Comparison of ENCODE assay signal across 17 cellular contexts in genomic region chr17:57684711-57685498, GRCh38.
DNase-seq lines count a peak whose midpoint lies in the region; ATAC-seq, FAIRE-seq and TF ChIP-seq lines count a peak whose summit lies in the region.
"Had no signal": no experiment of that assay in that cellular context is flagged by ENCODE, and none has a peak within 500 bp of the region (broad histone marks: within the 10 kb centered on the region; RNA-seq: fewer than 3 reads in every experiment).

No MANE protein-coding gene starts in this region.

- H2AFZ ChIP-seq in parathyroid adenoma = no peak overlapping the region

- DNase-seq in NCI-H2107 treated with DMSO at 0.1 percent for 48 hours (lab: John Stamatoyannopoulos, UW; ENCODE audit: unreplicated experiment) (peak; percentile 41), NCI-H2107 (lab: John Stamatoyannopoulos, UW) (no peak), GM12891 (ENCODE audit: insufficient read length, low spot score) (no peak), ecto neural progenitor cell (ENCODE audit: low spot score) (peak; percentile 30), C1 segment of cervical spinal cord (lab: John Stamatoyannopoulos, UW) (no peak)
- DNase-seq: 8988T, EL, HCEC 1CT, MV-4-11, NCI-H345, NCI-H748 treated with DMSO at 0.1 percent for 48 hours, Peyer's patch, Right ventricle myocardium superior had no signal

- H3K79me2 ChIP-seq in parathyroid adenoma = no peaks in the 10 kb centered on the region

- no peak for ATAC-seq in GM19397 (IDR thresholded peaks at IDR 0.05; ENCODE audit: unreplicated experiment)
- no peak for ATAC-seq in HG02678 (IDR thresholded peaks at IDR 0.05; ENCODE audit: unreplicated experiment)

- FAIRE-seq in GM12891 (lab: Jason Lieb, UNC) = peak; percentile 38

- no peak overlapping the region for H3K4me3 ChIP-seq in parathyroid adenoma (ENCODE audit: low read depth, low read length)
- H3K4me3 ChIP-seq: BLaER1 treated with 17β-estradiol and CSF1 and Interleukin-3, amounts not matched to agents 10 nM and 100 nM; Peyer's patch had no signal

- peak overlapping the region; percentile 21 for H3K27ac ChIP-seq in parathyroid adenoma
- H3K27ac ChIP-seq: Peyer's patch had no signal

- no peak for TF ChIP-seq POLR2A in GM12891 (IDR thresholded peaks at IDR 0.05; ENCODE audit: low read depth, low read length)

- no peak for TF ChIP-seq CTCF in parathyroid adenoma (IDR thresholded peaks at IDR 0.05)

- H3K4me2 ChIP-seq in parathyroid adenoma (ENCODE audit: low read length) = no peak overlapping the region

- H3K4me1 ChIP-seq in parathyroid adenoma = peaks cover 6% of the 10 kb centered on the region
- H3K4me1 ChIP-seq: Peyer's patch had no signal

- H3K9ac ChIP-seq in parathyroid adenoma = no peak overlapping the region
- H3K9ac ChIP-seq: BLaER1 treated with 17β-estradiol and CSF1 and Interleukin-3, amounts not matched to agents 10 nM and 100 nM had no signal

- H3K36me3 ChIP-seq in parathyroid adenoma (ENCODE audit: control insufficient read depth, insufficient read depth, low read length) = no peaks in the 10 kb centered on the region
- H3K36me3 ChIP-seq: Peyer's patch had no signal

- no peaks in the 10 kb centered on the region for H3K9me3 ChIP-seq in parathyroid adenoma (ENCODE audit: control insufficient read depth, low read length)
- H3K9me3 ChIP-seq: BLaER1 treated with 17β-estradiol and CSF1 and Interleukin-3, amounts not matched to agents 10 nM and 100 nM; Peyer's patch had no signal

- no peaks in the 10 kb centered on the region for H3K27me3 ChIP-seq in parathyroid adenoma (ENCODE audit: control insufficient read depth, insufficient read depth, low read length)
- H3K27me3 ChIP-seq: BLaER1 treated with 17β-estradiol and CSF1 and Interleukin-3, amounts not matched to agents 10 nM and 100 nM; Peyer's patch had no signal

TF ChIP-seq in GM12891, 5 proteins besides CTCF, POLR2A, EP300 and RAD21:
- TF ChIP-seq TAF1 (IDR thresholded peaks at IDR 0.05; ENCODE audit: low read depth, low read length) (no peak), PAX5 (IDR thresholded peaks at IDR 0.05; ENCODE audit: insufficient read depth, low read length, severe bottlenecking) (no peak), POLR2AphosphoS5 (IDR thresholded peaks at IDR 0.05; ENCODE audit: low read depth, low read length) (no peak), POU2F2 (IDR thresholded peaks at IDR 0.05; ENCODE audit: low read depth, low read length) (no peak), SPI1 (IDR thresholded peaks at IDR 0.05; ENCODE audit: low read depth, low read length) (no peak)

Comparison
In these comparisons a context has a peak if more than half of its experiments do, and no peak if none do; other contexts are left out.
1. DNase-seq: peak in NCI-H2107 treated with DMSO at 0.1 percent for 48 hours (single experiment) and ecto neural progenitor cell (single experiment); none in NCI-H2107 (single experiment), GM12891 (single experiment) and C1 segment of cervical spinal cord (0 of 14).